Comparison of ENCODE assay signal across 13 cellular contexts in the genomic region with DNA sequence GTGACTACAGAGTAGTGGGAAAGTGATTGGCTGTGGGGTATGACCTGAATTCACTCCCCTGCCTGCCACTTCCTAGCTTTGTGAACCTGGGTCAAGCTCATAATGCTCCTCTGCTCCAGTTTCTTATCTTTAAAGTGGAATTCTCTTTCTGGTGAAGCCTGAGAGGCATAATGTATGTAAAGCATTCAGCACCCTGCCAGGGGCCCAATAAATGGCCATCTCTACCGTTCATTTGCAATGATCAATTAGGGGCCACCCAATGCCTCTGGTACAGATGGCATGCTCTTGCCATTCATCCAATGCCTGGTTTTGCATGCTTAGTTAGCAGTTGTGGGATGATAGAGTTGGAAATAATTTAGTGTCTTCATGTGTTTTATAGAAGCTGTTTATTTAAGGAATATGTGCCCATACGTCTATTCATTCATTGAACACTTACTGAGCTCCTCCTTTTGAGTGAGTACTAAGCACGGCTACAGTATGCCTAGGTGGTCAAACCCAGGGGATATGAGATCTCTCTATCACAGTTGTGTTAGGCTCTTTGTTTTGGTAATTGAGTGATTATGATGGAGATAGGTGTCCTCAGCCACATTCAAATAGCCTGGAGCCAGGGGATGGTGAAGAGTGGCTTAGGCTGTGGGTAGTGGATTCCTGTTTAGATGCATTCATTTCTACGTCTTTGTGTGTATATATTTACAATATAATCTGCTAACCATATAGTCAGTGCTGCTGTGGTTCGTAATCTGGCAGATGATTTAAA. TPM values are rescaled to one million over a fixed set of nuclear protein-coding genes. Genes with fewer than 3 reads are reported as not detected.
A peak's percentile ranks its signal among the peaks of the same experiment; 100 is the strongest.
DNase-seq lines count a peak whose midpoint lies in the region; ATAC-seq, FAIRE-seq and TF ChIP-seq lines count a peak whose summit lies in the region.
"Had no signal": no experiment of that assay in that cellular context is flagged by ENCODE, and none has a peak within 500 bp of the region (broad histone marks: within the 10 kb centered on the region; RNA-seq: fewer than 3 reads in every experiment).

No MANE protein-coding gene starts in this region.

- no peak overlapping the region for H3K23ac ChIP-seq in neuronal stem cell (ENCODE audit: low read depth, low read length, poor library complexity)

- H3K4me3 ChIP-seq in AG04450 (ENCODE audit: low read depth, low read length) (no peak overlapping the region), RWPE2 (ENCODE audit: severe bottlenecking) (no peak overlapping the region), neuronal stem cell (ENCODE audit: low read length in 2 of 2) (no peak overlapping the region), PC-3 (ENCODE audit: low read length) (no peak overlapping the region)
- no peak overlapping the region for H3K4me3 ChIP-seq in naive thymus-derived CD4-positive, alpha-beta T cell (ENCODE audit: low read length)

- BruUV-seq in PC-3 (replicated peaks; lab: Mats Ljungman, UMichigan) = no TSS peak

- H3K4ac ChIP-seq in neuronal stem cell (ENCODE audit: low read length) = no peak overlapping the region

- H3K27me3 ChIP-seq in AG04450 (ENCODE audit: control insufficient read depth, insufficient read depth, low read length) = no peaks in the 10 kb centered on the region
- H3K27me3 ChIP-seq in RWPE2 (ENCODE audit: insufficient read depth, poor library complexity, severe bottlenecking) = no peaks in the 10 kb centered on the region
- H3K27me3 ChIP-seq in neuronal stem cell (ENCODE audit: control insufficient read depth in 3 of 3, insufficient read depth in 3 of 3, low read depth in 1 of 3, low read length in 3 of 3) = no peaks in the 10 kb centered on the region
- no peaks in the 10 kb centered on the region for H3K27me3 ChIP-seq in naive thymus-derived CD4-positive, alpha-beta T cell (ENCODE audit: control insufficient read depth in 2 of 2, insufficient read depth in 2 of 2, low read length in 2 of 2)
- no peaks in the 10 kb centered on the region for H3K27me3 ChIP-seq in PC-3 (ENCODE audit: low read length)

- no peak overlapping the region for H3K4me2 ChIP-seq in neuronal stem cell (ENCODE audit: insufficient read depth, low read length, poor library complexity, severe bottlenecking)
- no peak overlapping the region for H3K4me2 ChIP-seq in PC-3 (ENCODE audit: low read length)

- H3K9me3 ChIP-seq in AG04450 (ENCODE audit: control insufficient read depth, insufficient read depth, low read length) (no peaks in the 10 kb centered on the region), RWPE2 (ENCODE audit: severe bottlenecking) (no peaks in the 10 kb centered on the region), neuronal stem cell (replicated peaks in 1 of 2; ENCODE audit: control insufficient read depth in 2 of 2, insufficient read depth in 1 of 2, low read depth in 1 of 2, low read length in 2 of 2) (peaks cover 0 to 63% of the 10 kb centered on the region in 2 donors), PC-3 (ENCODE audit: low read length) (no peaks in the 10 kb centered on the region)
- H3K9me3 ChIP-seq in naive thymus-derived CD4-positive, alpha-beta T cell (ENCODE audit: control insufficient read depth in 2 of 3, low read length in 3 of 3) = no peaks in the 10 kb centered on the region

- no peak for TF ChIP-seq CTCF in AG04450 (IDR thresholded peaks at IDR 0.05; ENCODE audit: low read depth, low read length)
- TF ChIP-seq CTCF in RWPE2 (IDR thresholded peaks at IDR 0.05; ENCODE audit: poor library complexity, severe bottlenecking) = no peak
- no peak for TF ChIP-seq CTCF in glutamatergic neuron (IDR thresholded peaks at IDR 0.05; ENCODE audit: partially characterized antibody, unreplicated experiment)
- TF ChIP-seq CTCF in PC-3 (conservative IDR thresholded peaks at IDR 0.05; ENCODE audit: low read depth, low read length) = no peak

- H2AFZ ChIP-seq in neuronal stem cell (ENCODE audit: low read length) (no peak overlapping the region), PC-3 (ENCODE audit: low read length) (no peak overlapping the region)

- no peak overlapping the region for H2BK15ac ChIP-seq in neuronal stem cell (ENCODE audit: low read length)

- H2AK5ac ChIP-seq in neuronal stem cell (ENCODE audit: low read depth, low read length) = no peak overlapping the region

- no peaks in the 10 kb centered on the region for H3F3A ChIP-seq in PC-3 (ENCODE audit: low read length, unreplicated experiment)

- peaks cover 99% of the 10 kb centered on the region for H3K79me2 ChIP-seq in PC-3 (ENCODE audit: low read length)

- no peak overlapping the region for H2BK120ac ChIP-seq in neuronal stem cell (ENCODE audit: low read depth, low read length)

- no peak overlapping the region for H2BK5ac ChIP-seq in neuronal stem cell (ENCODE audit: low read length)

- peak overlapping the region; percentile 98 for H3K27ac Mint-ChIP-seq in glutamatergic neuron (ENCODE audit: unreplicated experiment)
- no peak overlapping the region for H3K27ac Mint-ChIP-seq in naive thymus-derived CD4-positive, alpha-beta T cell
- H3K27ac Mint-ChIP-seq: activated naive CD4-positive, alpha-beta T cell treated with anti-CD3 and anti-CD28 coated beads, Interleukin-2, amount 10 ng/mL, durations not matched to agents 7 days and 5 days had no signal

- H4K91ac ChIP-seq in neuronal stem cell (ENCODE audit: low read depth, low read length, poor library complexity) = no peak overlapping the region

- no peak overlapping the region for H4K8ac ChIP-seq in neuronal stem cell (ENCODE audit: low read depth, low read length)

- H3K36me3 ChIP-seq in RWPE2 (ENCODE audit: low read depth) (peaks cover 4% of the 10 kb centered on the region; the same call in 1 of the 2 replicates), neuronal stem cell (replicated peaks in 1 of 2; ENCODE audit: control insufficient read depth in 2 of 2, insufficient read depth in 2 of 2, low read length in 2 of 2) (peaks cover 3 to 89% of the 10 kb centered on the region in 2 donors), PC-3 (ENCODE audit: low read depth, low read length) (peaks cover 14% of the 10 kb centered on the region)
- no peaks in the 10 kb centered on the region for H3K36me3 ChIP-seq in naive thymus-derived CD4-positive, alpha-beta T cell (ENCODE audit: control insufficient read depth in 2 of 3, insufficient read depth in 3 of 3, low read length in 3 of 3)

- peaks cover 18% of the 10 kb centered on the region for H3K9me3 Mint-ChIP-seq in glutamatergic neuron (ENCODE audit: unreplicated experiment)
- peaks cover 0 to 6% (median 0%) of the 10 kb centered on the region in 11 donors for H3K9me3 Mint-ChIP-seq in naive thymus-derived CD4-positive, alpha-beta T cell
- H3K9me3 Mint-ChIP-seq: activated naive CD4-positive, alpha-beta T cell treated with anti-CD3 and anti-CD28 coated beads, Interleukin-2, amount 10 ng/mL, durations not matched to agents 7 days and 5 days had no signal

- peaks cover 4% of the 10 kb centered on the region for H3K79me1 ChIP-seq in neuronal stem cell (ENCODE audit: low read depth, low read length)

- peaks cover 56% of the 10 kb centered on the region for H3K4me1 ChIP-seq in RWPE2 (ENCODE audit: insufficient read depth, poor library complexity, severe bottlenecking)
- peaks cover 0 to 23% of the 10 kb centered on the region in 2 donors for H3K4me1 ChIP-seq in neuronal stem cell (ENCODE audit: control insufficient read depth in 2 of 2, insufficient read depth in 1 of 2, low read depth in 1 of 2, low read length in 2 of 2)
- H3K4me1 ChIP-seq in naive thymus-derived CD4-positive, alpha-beta T cell (ENCODE audit: control insufficient read depth in 2 of 2, insufficient read depth in 2 of 2, low read length in 2 of 2) = no peaks in the 10 kb centered on the region
- H3K4me1 ChIP-seq in PC-3 (ENCODE audit: insufficient read depth, low read length) = peaks cover 20% of the 10 kb centered on the region; the same call in 1 of the 2 replicates

- no CpG with 5 or more reads among the region's 5 CpGs for WGBS in neuronal stem cell (ENCODE audit: extremely low coverage in 2 of 2, insufficient read length in 2 of 2, insufficient replicate concordance in 1 of 2), 2 donors

- no peak for FAIRE-seq in RCC 7860 (lab: Jason Lieb, UNC)
- FAIRE-seq: G401.6 had no signal

- H2BK12ac ChIP-seq in neuronal stem cell (ENCODE audit: low read length) = no peak overlapping the region

- H3K18ac ChIP-seq in neuronal stem cell (ENCODE audit: low read length) = no peak overlapping the region

- no peaks in the 10 kb centered on the region for H3K36me3 Mint-ChIP-seq in glutamatergic neuron (ENCODE audit: unreplicated experiment)
- peaks cover 0 to 4% (median 0%) of the 10 kb centered on the region in 5 donors for H3K36me3 Mint-ChIP-seq in naive thymus-derived CD4-positive, alpha-beta T cell
- H3K36me3 Mint-ChIP-seq: activated naive CD4-positive, alpha-beta T cell treated with anti-CD3 and anti-CD28 coated beads, Interleukin-2, amount 10 ng/mL, durations not matched to agents 7 days and 5 days had no signal

- peaks cover 79% of the 10 kb centered on the region for H3K4me1 Mint-ChIP-seq in glutamatergic neuron (ENCODE audit: low read depth, unreplicated experiment)
- H3K4me1 Mint-ChIP-seq in naive thymus-derived CD4-positive, alpha-beta T cell = no peaks in the 10 kb centered on the region
- H3K4me1 Mint-ChIP-seq: activated naive CD4-positive, alpha-beta T cell treated with anti-CD3 and anti-CD28 coated beads, Interleukin-2, amount 10 ng/mL, durations not matched to agents 7 days and 5 days had no signal

- no peaks in the 10 kb centered on the region for H3K9me2 ChIP-seq in PC-3 (replicated peaks; ENCODE audit: low read length)

- intact Hi-C loops in naive thymus-derived CD4-positive, alpha-beta T cell (cut with micrococcal nuclease) = no loop called here
- intact Hi-C loops in PC-3 (cut with micrococcal nuclease) = no loop called here

- DNase-seq in AG04450 (ENCODE audit: low read depth, low spot score) (no peak), RWPE2 (ENCODE audit: low spot score) (no peak), glutamatergic neuron (no peak), neuronal stem cell (ENCODE audit: low spot score) (no peak), PC-3 (no peak), RCC 7860 (ENCODE audit: low spot score) (no peak)
- no peak for DNase-seq in naive thymus-derived CD4-positive, alpha-beta T cell
- DNase-seq: activated CD4-positive, alpha-beta T cell treated with anti-CD3 and anti-CD28 coated beads, Interleukin-2, amount 50 U/mL, for 1 hour; activated naive CD4-positive, alpha-beta T cell treated with anti-CD3 and anti-CD28 coated beads, Interleukin-2, amount 10 ng/mL, durations not matched to agents 7 days and 5 days; Kasumi-1; SIG-M5 had no signal

- H3K27ac ChIP-seq in AG04450 (ENCODE audit: low read depth, low read length) (peak overlapping the region; percentile 76), RWPE2 (ENCODE audit: poor library complexity, severe bottlenecking) (peak overlapping the region; percentile 79), neuronal stem cell (replicated peaks; ENCODE audit: low read length) (peak overlapping the region; percentile 76), PC-3 (ENCODE audit: low read length) (no peak overlapping the region)
- H3K27ac ChIP-seq in naive thymus-derived CD4-positive, alpha-beta T cell (ENCODE audit: low read depth, low read length) = no peak overlapping the region

- CTCF ChIA-PET in AG04450 (lab: Charles Lee) (interaction anchor here (0.6 to 1.0 kb wide), 4 partner anchors 9 to 43 kb away, joined by 3 read pairs; no protein-coding TSS in a partner anchor), PC-3 (lab: Charles Lee) (no interaction called here)
- CTCF ChIA-PET in naive thymus-derived CD4-positive, alpha-beta T cell (lab: Charles Lee) = no interaction called here

- peaks cover 10% of the 10 kb centered on the region for H3K27me3 Mint-ChIP-seq in glutamatergic neuron (ENCODE audit: unreplicated experiment)
- peaks cover 0 to 6% (median 0%) of the 10 kb centered on the region in 5 donors for H3K27me3 Mint-ChIP-seq in naive thymus-derived CD4-positive, alpha-beta T cell
- H3K27me3 Mint-ChIP-seq: activated naive CD4-positive, alpha-beta T cell treated with anti-CD3 and anti-CD28 coated beads, Interleukin-2, amount 10 ng/mL, durations not matched to agents 7 days and 5 days had no signal

- H4K20me1 ChIP-seq in PC-3 (ENCODE audit: low read length) = peaks cover 9% of the 10 kb centered on the region; the same call in 1 of the 2 replicates

- no peak overlapping the region for H3K14ac ChIP-seq in neuronal stem cell (ENCODE audit: low read length)

- ATAC-seq in RWPE2 (ENCODE audit: low read depth) (no peak), PC-3 (no peak), GM21529 (IDR thresholded peaks at IDR 0.05; ENCODE audit: unreplicated experiment) (no peak)
- no peak for ATAC-seq in naive thymus-derived CD4-positive, alpha-beta T cell

- peak overlapping the region; percentile 86 for H3K4me3 Mint-ChIP-seq in glutamatergic neuron (ENCODE audit: unreplicated experiment)
- no peak overlapping the region for H3K4me3 Mint-ChIP-seq in naive thymus-derived CD4-positive, alpha-beta T cell
- H3K4me3 Mint-ChIP-seq: activated naive CD4-positive, alpha-beta T cell treated with anti-CD3 and anti-CD28 coated beads, Interleukin-2, amount 10 ng/mL, durations not matched to agents 7 days and 5 days had no signal

- POLR2A ChIA-PET in AG04450 (lab: Yijun Ruan, JAX) = interaction anchor here (1.1 to 2.4 kb wide), 2 partner anchors 14 to 39 kb away, joined by 3 to 11 read pairs; no protein-coding TSS in a partner anchor
- POLR2A ChIA-PET in naive thymus-derived CD4-positive, alpha-beta T cell (lab: Charles Lee) = no interaction called here
- POLR2A ChIA-PET in PC-3 (lab: Charles Lee; ENCODE audit: unreplicated experiment) = no interaction called here

- H3K9ac ChIP-seq in neuronal stem cell (ENCODE audit: low read depth, low read length, poor library complexity) (no peak overlapping the region), PC-3 (ENCODE audit: low read length) (no peak overlapping the region)

RNA-seq across cellular contexts. Expression of gene ZNF462, which starts 15.3 kb away (rescaled TPM):
- 7.5 and 11.9 TPM in 2 replicates for polyA plus RNA-seq in AG04450 (2011; rRNA removed)
- polyA minus RNA-seq in AG04450 (2011; rRNA and poly(A)+ RNA removed) = 49.7 and 76.0 TPM in 2 replicates
- 259 TPM for total RNA-seq in glutamatergic neuron (ENCODE audit: unreplicated experiment)
- 23.7 TPM for polyA plus RNA-seq in neuronal stem cell (2013, experiment 1 of 2)
- polyA plus RNA-seq in neuronal stem cell (2013, experiment 2 of 2) = 26.0 TPM
- total RNA-seq in naive thymus-derived CD4-positive, alpha-beta T cell = 1 to 10 TPM in 2 of 5 experiments, under 1 TPM in 3; 0.11 to 3.2 (median 0.57) TPM
- under 1 TPM in 1 of 2 donors, not detected in 1; 0.48 TPM for polyA plus RNA-seq in naive thymus-derived CD4-positive, alpha-beta T cell
- total RNA-seq in PC-3 (2014; rRNA removed) = 21.2 and 23.4 TPM in 2 replicates

Comparison
In these comparisons a context has a peak if more than half of its experiments do, and no peak if none do; other contexts are left out.
1. H3K27ac ChIP-seq: peak in AG04450 (single experiment), RWPE2 (single experiment) and neuronal stem cell (single experiment); none in naive thymus-derived CD4-positive, alpha-beta T cell (single experiment) and PC-3 (single experiment).
2. RNA of gene ZNF462, which starts 15.3 kb away (total RNA-seq): 259 TPM in glutamatergic neuron (single experiment); 21.2 to 23.4 TPM in PC-3 and 0.11 to 3.2 TPM in naive thymus-derived CD4-positive, alpha-beta T cell; every median in the first group is over 10 times any median in the second.